Comparison of ENCODE assay signal across 1 cellular context in the genomic region with DNA sequence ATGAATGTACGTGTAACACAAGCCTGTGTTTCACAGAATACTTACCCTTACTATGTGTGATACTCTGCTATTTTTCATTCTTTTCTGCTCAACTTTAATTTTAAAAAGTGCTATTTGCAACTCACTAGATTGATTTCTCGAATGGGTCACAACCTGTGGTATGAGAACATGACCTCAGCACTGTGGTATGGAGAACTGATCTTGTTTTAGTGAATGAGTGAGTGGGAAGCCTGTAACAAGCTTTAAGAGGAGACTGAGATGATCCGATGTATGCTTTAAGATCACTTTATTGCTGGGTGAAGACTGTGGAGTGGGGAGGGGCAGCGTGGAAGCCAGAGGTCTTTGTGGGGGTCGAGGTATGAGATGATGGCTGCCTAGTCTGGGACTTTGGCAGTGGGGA.
TF ChIP-seq lines count a peak whose summit lies in the region.

No MANE protein-coding gene starts in this region.

TF ChIP-seq in GM12878, 131 proteins besides CTCF, POLR2A, EP300 and RAD21:
- TF ChIP-seq, protein P1, sequence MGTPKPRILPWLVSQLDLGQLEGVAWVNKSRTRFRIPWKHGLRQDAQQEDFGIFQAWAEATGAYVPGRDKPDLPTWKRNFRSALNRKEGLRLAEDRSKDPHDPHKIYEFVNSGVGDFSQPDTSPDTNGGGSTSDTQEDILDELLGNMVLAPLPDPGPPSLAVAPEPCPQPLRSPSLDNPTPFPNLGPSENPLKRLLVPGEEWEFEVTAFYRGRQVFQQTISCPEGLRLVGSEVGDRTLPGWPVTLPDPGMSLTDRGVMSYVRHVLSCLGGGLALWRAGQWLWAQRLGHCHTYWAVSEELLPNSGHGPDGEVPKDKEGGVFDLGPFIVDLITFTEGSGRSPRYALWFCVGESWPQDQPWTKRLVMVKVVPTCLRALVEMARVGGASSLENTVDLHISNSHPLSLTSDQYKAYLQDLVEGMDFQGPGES (IDR thresholded peaks at IDR 0.05) = no peak
- TF ChIP-seq, protein P2, sequence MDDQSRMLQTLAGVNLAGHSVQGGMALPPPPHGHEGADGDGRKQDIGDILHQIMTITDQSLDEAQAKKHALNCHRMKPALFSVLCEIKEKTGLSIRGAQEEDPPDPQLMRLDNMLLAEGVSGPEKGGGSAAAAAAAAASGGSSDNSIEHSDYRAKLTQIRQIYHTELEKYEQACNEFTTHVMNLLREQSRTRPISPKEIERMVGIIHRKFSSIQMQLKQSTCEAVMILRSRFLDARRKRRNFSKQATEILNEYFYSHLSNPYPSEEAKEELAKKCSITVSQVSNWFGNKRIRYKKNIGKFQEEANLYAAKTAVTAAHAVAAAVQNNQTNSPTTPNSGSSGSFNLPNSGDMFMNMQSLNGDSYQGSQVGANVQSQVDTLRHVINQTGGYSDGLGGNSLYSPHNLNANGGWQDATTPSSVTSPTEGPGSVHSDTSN (IDR thresholded peaks at IDR 0.05; ENCODE audit: insufficient replicate concordance, low read depth, low read length) = no peak
- TF ChIP-seq NFXL1 (IDR thresholded peaks at IDR 0.05; ENCODE audit: borderline replicate concordance) (no peak), BRCA1 (IDR thresholded peaks at IDR 0.05; ENCODE audit: low read depth, low read length) (no peak), POLR2AphosphoS2 (IDR thresholded peaks at IDR 0.05; ENCODE audit: low read depth, low read length) (no peak), BCL11A (IDR thresholded peaks at IDR 0.05; ENCODE audit: low read depth, low read length) (no peak), SUPT20H (IDR thresholded peaks at IDR 0.05; ENCODE audit: borderline replicate concordance, control insufficient read depth, low read depth, low read length) (no peak), MEF2A (IDR thresholded peaks at IDR 0.05; ENCODE audit: insufficient read depth, low read depth, low read length) (no peak), YY1 (IDR thresholded peaks at IDR 0.05; ENCODE audit: low read depth, low read length) (no peak)
- TF ChIP-seq, protein P3, sequence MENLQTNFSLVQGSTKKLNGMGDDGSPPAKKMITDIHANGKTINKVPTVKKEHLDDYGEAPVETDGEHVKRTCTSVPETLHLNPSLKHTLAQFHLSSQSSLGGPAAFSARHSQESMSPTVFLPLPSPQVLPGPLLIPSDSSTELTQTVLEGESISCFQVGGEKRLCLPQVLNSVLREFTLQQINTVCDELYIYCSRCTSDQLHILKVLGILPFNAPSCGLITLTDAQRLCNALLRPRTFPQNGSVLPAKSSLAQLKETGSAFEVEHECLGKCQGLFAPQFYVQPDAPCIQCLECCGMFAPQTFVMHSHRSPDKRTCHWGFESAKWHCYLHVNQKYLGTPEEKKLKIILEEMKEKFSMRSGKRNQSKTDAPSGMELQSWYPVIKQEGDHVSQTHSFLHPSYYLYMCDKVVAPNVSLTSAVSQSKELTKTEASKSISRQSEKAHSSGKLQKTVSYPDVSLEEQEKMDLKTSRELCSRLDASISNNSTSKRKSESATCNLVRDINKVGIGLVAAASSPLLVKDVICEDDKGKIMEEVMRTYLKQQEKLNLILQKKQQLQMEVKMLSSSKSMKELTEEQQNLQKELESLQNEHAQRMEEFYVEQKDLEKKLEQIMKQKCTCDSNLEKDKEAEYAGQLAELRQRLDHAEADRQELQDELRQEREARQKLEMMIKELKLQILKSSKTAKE (IDR thresholded peaks at IDR 0.05; ENCODE audit: low read depth, poor library complexity, severe bottlenecking) = no peak
- TF ChIP-seq, protein P4, sequence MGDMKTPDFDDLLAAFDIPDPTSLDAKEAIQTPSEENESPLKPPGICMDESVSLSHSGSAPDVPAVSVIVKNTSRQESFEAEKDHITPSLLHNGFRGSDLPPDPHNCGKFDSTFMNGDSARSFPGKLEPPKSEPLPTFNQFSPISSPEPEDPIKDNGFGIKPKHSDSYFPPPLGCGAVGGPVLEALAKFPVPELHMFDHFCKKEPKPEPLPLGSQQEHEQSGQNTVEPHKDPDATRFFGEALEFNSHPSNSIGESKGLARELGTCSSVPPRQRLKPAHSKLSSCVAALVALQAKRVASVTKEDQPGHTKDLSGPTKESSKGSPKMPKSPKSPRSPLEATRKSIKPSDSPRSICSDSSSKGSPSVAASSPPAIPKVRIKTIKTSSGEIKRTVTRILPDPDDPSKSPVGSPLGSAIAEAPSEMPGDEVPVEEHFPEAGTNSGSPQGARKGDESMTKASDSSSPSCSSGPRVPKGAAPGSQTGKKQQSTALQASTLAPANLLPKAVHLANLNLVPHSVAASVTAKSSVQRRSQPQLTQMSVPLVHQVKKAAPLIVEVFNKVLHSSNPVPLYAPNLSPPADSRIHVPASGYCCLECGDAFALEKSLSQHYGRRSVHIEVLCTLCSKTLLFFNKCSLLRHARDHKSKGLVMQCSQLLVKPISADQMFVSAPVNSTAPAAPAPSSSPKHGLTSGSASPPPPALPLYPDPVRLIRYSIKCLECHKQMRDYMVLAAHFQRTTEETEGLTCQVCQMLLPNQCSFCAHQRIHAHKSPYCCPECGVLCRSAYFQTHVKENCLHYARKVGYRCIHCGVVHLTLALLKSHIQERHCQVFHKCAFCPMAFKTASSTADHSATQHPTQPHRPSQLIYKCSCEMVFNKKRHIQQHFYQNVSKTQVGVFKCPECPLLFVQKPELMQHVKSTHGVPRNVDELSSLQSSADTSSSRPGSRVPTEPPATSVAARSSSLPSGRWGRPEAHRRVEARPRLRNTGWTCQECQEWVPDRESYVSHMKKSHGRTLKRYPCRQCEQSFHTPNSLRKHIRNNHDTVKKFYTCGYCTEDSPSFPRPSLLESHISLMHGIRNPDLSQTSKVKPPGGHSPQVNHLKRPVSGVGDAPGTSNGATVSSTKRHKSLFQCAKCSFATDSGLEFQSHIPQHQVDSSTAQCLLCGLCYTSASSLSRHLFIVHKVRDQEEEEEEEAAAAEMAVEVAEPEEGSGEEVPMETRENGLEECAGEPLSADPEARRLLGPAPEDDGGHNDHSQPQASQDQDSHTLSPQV (IDR thresholded peaks at IDR 0.05) = no peak
- TF ChIP-seq, protein P5, sequence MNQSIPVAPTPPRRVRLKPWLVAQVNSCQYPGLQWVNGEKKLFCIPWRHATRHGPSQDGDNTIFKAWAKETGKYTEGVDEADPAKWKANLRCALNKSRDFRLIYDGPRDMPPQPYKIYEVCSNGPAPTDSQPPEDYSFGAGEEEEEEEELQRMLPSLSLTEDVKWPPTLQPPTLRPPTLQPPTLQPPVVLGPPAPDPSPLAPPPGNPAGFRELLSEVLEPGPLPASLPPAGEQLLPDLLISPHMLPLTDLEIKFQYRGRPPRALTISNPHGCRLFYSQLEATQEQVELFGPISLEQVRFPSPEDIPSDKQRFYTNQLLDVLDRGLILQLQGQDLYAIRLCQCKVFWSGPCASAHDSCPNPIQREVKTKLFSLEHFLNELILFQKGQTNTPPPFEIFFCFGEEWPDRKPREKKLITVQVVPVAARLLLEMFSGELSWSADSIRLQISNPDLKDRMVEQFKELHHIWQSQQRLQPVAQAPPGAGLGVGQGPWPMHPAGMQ (IDR thresholded peaks at IDR 0.05; ENCODE audit: borderline replicate concordance) = no peak
- TF ChIP-seq, protein P6, sequence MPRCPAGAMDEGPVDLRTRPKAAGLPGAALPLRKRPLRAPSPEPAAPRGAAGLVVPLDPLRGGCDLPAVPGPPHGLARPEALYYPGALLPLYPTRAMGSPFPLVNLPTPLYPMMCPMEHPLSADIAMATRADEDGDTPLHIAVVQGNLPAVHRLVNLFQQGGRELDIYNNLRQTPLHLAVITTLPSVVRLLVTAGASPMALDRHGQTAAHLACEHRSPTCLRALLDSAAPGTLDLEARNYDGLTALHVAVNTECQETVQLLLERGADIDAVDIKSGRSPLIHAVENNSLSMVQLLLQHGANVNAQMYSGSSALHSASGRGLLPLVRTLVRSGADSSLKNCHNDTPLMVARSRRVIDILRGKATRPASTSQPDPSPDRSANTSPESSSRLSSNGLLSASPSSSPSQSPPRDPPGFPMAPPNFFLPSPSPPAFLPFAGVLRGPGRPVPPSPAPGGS (IDR thresholded peaks at IDR 0.05; ENCODE audit: borderline replicate concordance, insufficient read depth, low read depth, low read length, poor library complexity, severe bottlenecking) = no peak
